Comparison of ENCODE assay signal across 25 cellular contexts in genomic region chr3:37707428-37708372, GRCh38.
"Had no signal": no experiment of that assay in that cellular context is flagged by ENCODE, and none has a peak within 500 bp of the region (broad histone marks: within the 10 kb centered on the region; RNA-seq: fewer than 3 reads in every experiment).

No MANE protein-coding gene starts in this region.

- H3K4me1 Mint-ChIP-seq: activated naive CD4-positive, alpha-beta T cell treated with anti-CD3 and anti-CD28 coated beads, Interleukin-2, amount 10 ng/mL, durations not matched to agents 7 days and 5 days had no signal

- H3K27ac Mint-ChIP-seq: activated CD8-positive, alpha-beta memory T cell treated with anti-CD3 and anti-CD28 coated beads, Interleukin-2, amount 10 ng/mL, durations not matched to agents 7 days and 5 days; activated naive CD4-positive, alpha-beta T cell treated with anti-CD3 and anti-CD28 coated beads, Interleukin-2, amount 10 ng/mL, durations not matched to agents 7 days and 5 days; mesothelial cell of epicardium; natural killer cell treated with Interleukin-12 subunit alpha and Interleukin-12 subunit beta and Interleukin-15 and Interleukin-18, amount 100 ng/mL, for 72 hours; stimulated activated naive CD8-positive, alpha-beta T cell treated with anti-CD3 and anti-CD28 coated beads, Interleukin-15, Interleukin-2, amounts not matched to agents 100 ng/mL and 50 ng/mL, for 24 hours had no signal

- H3K27ac ChIP-seq: epithelial cell of prostate, neutrophil, ovary, psoas muscle, right atrium auricular region, transverse colon, vagina had no signal

- H3K4me1 ChIP-seq: psoas muscle had no signal

- H3K9me3 Mint-ChIP-seq: activated naive CD4-positive, alpha-beta T cell treated with anti-CD3 and anti-CD28 coated beads, Interleukin-2, amount 10 ng/mL, durations not matched to agents 7 days and 5 days; natural killer cell treated with Interleukin-12 subunit alpha and Interleukin-12 subunit beta and Interleukin-15 and Interleukin-18, amount 100 ng/mL, for 72 hours; stimulated activated naive CD8-positive, alpha-beta T cell treated with anti-CD3 and anti-CD28 coated beads, Interleukin-15, Interleukin-2, amounts not matched to agents 100 ng/mL and 50 ng/mL, for 24 hours had no signal

- ATAC-seq: activated CD8-positive, alpha-beta memory T cell treated with anti-CD3 and anti-CD28 coated beads, Interleukin-2, amount 10 ng/mL, durations not matched to agents 7 days and 5 days; left lobe of liver; natural killer cell treated with Interleukin-12 subunit alpha and Interleukin-12 subunit beta and Interleukin-15 and Interleukin-18, amount 100 ng/mL, for 72 hours; psoas muscle had no signal

- H3K27me3 ChIP-seq: neutrophil, ovary, right atrium auricular region, transverse colon, vagina had no signal

- H3K4me3 ChIP-seq: ovary, psoas muscle, right atrium auricular region, transverse colon, vagina had no signal

- H3K4me3 Mint-ChIP-seq: activated CD8-positive, alpha-beta memory T cell treated with anti-CD3 and anti-CD28 coated beads, Interleukin-2, amount 10 ng/mL, durations not matched to agents 7 days and 5 days; activated naive CD4-positive, alpha-beta T cell treated with anti-CD3 and anti-CD28 coated beads, Interleukin-2, amount 10 ng/mL, durations not matched to agents 7 days and 5 days; mesothelial cell of epicardium; natural killer cell treated with Interleukin-12 subunit alpha and Interleukin-12 subunit beta and Interleukin-15 and Interleukin-18, amount 100 ng/mL, for 72 hours; stimulated activated naive CD8-positive, alpha-beta T cell treated with anti-CD3 and anti-CD28 coated beads, Interleukin-15, Interleukin-2, amounts not matched to agents 100 ng/mL and 50 ng/mL, for 24 hours had no signal

- DNase-seq: activated CD4-positive, alpha-beta T cell treated with anti-CD3 and anti-CD28 coated beads for 4 hours; activated CD4-positive, alpha-beta T cell treated with anti-CD3 and anti-CD28 coated beads, Interleukin-2, amount 50 U/mL, for 48 hours; activated CD4-positive, CD25-positive, alpha-beta regulatory T cell; activated CD8-positive, alpha-beta memory T cell treated with anti-CD3 and anti-CD28 coated beads, Interleukin-2, amount 10 ng/mL, durations not matched to agents 7 days and 5 days; activated effector memory CD4-positive, alpha-beta T cell treated with anti-CD3 and anti-CD28 coated beads, Interleukin-2, amount 50 U/mL, for 16 hours; activated naive CD4-positive, alpha-beta T cell treated with anti-CD3 and anti-CD28 coated beads, Interleukin-2, amount 10 ng/mL, durations not matched to agents 7 days and 5 days; activated T-cell treated with anti-CD3 and anti-CD28 coated beads for 4 hours; amygdala; foreskin fibroblast; mammary epithelial cell; ovary; stimulated activated CD4-positive, alpha-beta T cell treated with anti-CD3 and anti-CD28 coated beads, Interleukin-4, amount 100 ng/mL, for 4 hours; substantia nigra; T-helper 1 cell; T1000; transverse colon had no signal

- H3K36me3 ChIP-seq: ovary, right atrium auricular region, transverse colon, vagina had no signal

- H3K9me3 ChIP-seq: neutrophil, ovary, psoas muscle, right atrium auricular region, transverse colon, vagina had no signal

- H3K36me3 Mint-ChIP-seq: activated CD8-positive, alpha-beta memory T cell treated with anti-CD3 and anti-CD28 coated beads, Interleukin-2, amount 10 ng/mL, durations not matched to agents 7 days and 5 days; activated naive CD4-positive, alpha-beta T cell treated with anti-CD3 and anti-CD28 coated beads, Interleukin-2, amount 10 ng/mL, durations not matched to agents 7 days and 5 days; mesothelial cell of epicardium; natural killer cell treated with Interleukin-12 subunit alpha and Interleukin-12 subunit beta and Interleukin-15 and Interleukin-18, amount 100 ng/mL, for 72 hours had no signal
